15 cellular contexts compared by ENCODE assay signal in the genomic region with DNA sequence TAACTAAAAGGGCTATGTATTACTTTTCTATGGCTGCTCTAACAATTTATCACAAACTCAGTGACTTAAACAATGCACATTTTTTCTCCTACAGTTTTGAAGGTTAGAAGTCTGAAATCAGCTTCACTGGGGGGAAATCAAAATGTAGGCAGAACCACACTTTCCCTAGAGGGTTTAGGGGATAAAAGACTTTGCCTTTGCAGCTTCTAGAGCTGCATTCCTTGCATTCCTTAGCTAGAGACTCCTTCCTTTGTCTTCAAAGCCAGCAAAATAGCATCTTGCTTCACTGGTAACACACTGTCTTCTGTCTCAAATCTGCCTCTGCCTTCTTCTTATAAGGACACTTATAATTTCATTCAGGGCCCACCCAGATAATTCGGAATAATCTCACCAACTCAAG.
A peak's percentile ranks its signal among the peaks of the same experiment; 100 is the strongest.
DNase-seq lines count a peak whose midpoint lies in the region; ATAC-seq and TF ChIP-seq lines count a peak whose summit lies in the region.
"Had no signal": no experiment of that assay in that cellular context is flagged by ENCODE, and none has a peak within 500 bp of the region (broad histone marks: within the 10 kb centered on the region; RNA-seq: fewer than 3 reads in every experiment).

No MANE protein-coding gene starts in this region.

- no peak overlapping the region for H3K4me3 ChIP-seq in SK-N-SH (ENCODE audit: low read depth in 2 of 2, low read length in 1 of 2)
- no peak overlapping the region for H3K4me3 ChIP-seq in skeletal muscle satellite cell (ENCODE audit: low read length)

- no peaks in the 10 kb centered on the region for H3K79me2 ChIP-seq in SK-N-SH (ENCODE audit: insufficient read depth)

- H3K4me3 Mint-ChIP-seq in WTC11 = peak overlapping the region; percentile 6; the same call in 1 of the 2 replicates

- no peak for TF ChIP-seq RAD21 in SK-N-SH (IDR thresholded peaks at IDR 0.05; ENCODE audit: low read length)

- ATAC-seq in SK-N-SH treated with all-trans-retinoic acid at 6 μM for 48 hours (peak; percentile 81), WTC11 (peak; percentile 95), HG03280 (IDR thresholded peaks at IDR 0.05; ENCODE audit: unreplicated experiment) (no peak), HG02870 (IDR thresholded peaks at IDR 0.05; ENCODE audit: unreplicated experiment) (no peak)
- ATAC-seq: stimulated activated naive CD8-positive, alpha-beta T cell treated with anti-CD3 and anti-CD28 coated beads, Interleukin-15, Interleukin-2, amounts not matched to agents 100 U/mL and 50 U/mL, for 24 hours had no signal

- no peaks in the 10 kb centered on the region for H3K27me3 Mint-ChIP-seq in WTC11 (ENCODE audit: low read depth)

- H3K27me3 ChIP-seq in SK-N-SH (ENCODE audit: insufficient read depth) (no peaks in the 10 kb centered on the region), skeletal muscle satellite cell (ENCODE audit: control insufficient read depth, insufficient read depth, low read length) (no peaks in the 10 kb centered on the region)
- H3K27me3 ChIP-seq: neutrophil had no signal

- CTCF ChIA-PET in SK-N-SH (lab: Yijun Ruan, JAX) = interaction anchor here (0.7 to 0.8 kb wide), 2 partner anchors 228 to 253 kb away, joined by 3 read pairs; no protein-coding TSS in a partner anchor
- CTCF ChIA-PET in WTC11 (lab: Charles Lee) = interaction anchor here (0.8 to 2.1 kb wide), 3 partner anchors 73 to 253 kb away, joined by 3 to 4 read pairs (median 4); no protein-coding TSS in a partner anchor

- TF ChIP-seq CTCF in SK-N-SH (IDR thresholded peaks at IDR 0.05) = no peak
- TF ChIP-seq CTCF in WTC11 (IDR thresholded peaks at IDR 0.05) = no peak

- no peak for DNase-seq in SK-N-SH
- DNase-seq in WTC11 (ENCODE audit: low spot score) = no peak
- DNase-seq in iPS DF 19.7 (ENCODE audit: low read depth, low spot score) = peak; percentile 65
- DNase-seq in activated CD4-positive, alpha-beta T cell treated with anti-CD3 and anti-CD28 coated beads for 4 hours = no peak
- DNase-seq: 8988T; DMS153; NCI-H1092 treated with DMSO at 0.1 percent for 48 hours; stimulated activated CD4-positive, alpha-beta T cell treated with anti-CD3 and anti-CD28 coated beads, Interleukin-1b, Interleukin-23, amount 100 ng/mL, for 48 hours; stimulated activated naive CD8-positive, alpha-beta T cell treated with anti-CD3 and anti-CD28 coated beads, Interleukin-15, Interleukin-2, amounts not matched to agents 100 U/mL and 50 U/mL, for 24 hours; T-helper 2 cell had no signal

- H3K9me2 ChIP-seq in SK-N-SH = no peaks in the 10 kb centered on the region

- H3F3A ChIP-seq in SK-N-SH (replicated peaks; ENCODE audit: insufficient read depth) = no peaks in the 10 kb centered on the region

- H4K20me1 ChIP-seq in SK-N-SH (ENCODE audit: insufficient read depth) = no peaks in the 10 kb centered on the region

- no peak overlapping the region for H3K4me2 ChIP-seq in SK-N-SH
- no peak overlapping the region for H3K4me2 ChIP-seq in skeletal muscle satellite cell (ENCODE audit: low read length)

- no peak overlapping the region for H3K27ac ChIP-seq in SK-N-SH (ENCODE audit: low read depth in 2 of 2, low read length in 1 of 2)
- H3K27ac ChIP-seq: neutrophil had no signal

- no peak overlapping the region for H2AFZ ChIP-seq in SK-N-SH (ENCODE audit: low read depth)

- no peaks in the 10 kb centered on the region for H3K36me3 ChIP-seq in SK-N-SH (replicated peaks in 1 of 2; ENCODE audit: control insufficient read depth in 1 of 2, insufficient read depth in 2 of 2, low read length in 1 of 2)
- no peaks in the 10 kb centered on the region for H3K36me3 ChIP-seq in skeletal muscle satellite cell (ENCODE audit: insufficient read depth, low read length)
- H3K36me3 ChIP-seq: neutrophil had no signal

- no peak overlapping the region for H3K9ac ChIP-seq in SK-N-SH
- H3K9ac ChIP-seq in skeletal muscle satellite cell (ENCODE audit: low read depth, low read length) = peak overlapping the region; percentile 7

- peaks cover under 1% of the 10 kb centered on the region; the same call in 1 of the 2 replicates for H3K9me3 Mint-ChIP-seq in WTC11

- POLR2A ChIA-PET in SK-N-SH (lab: Yijun Ruan, JAX) = no interaction called here
- POLR2A ChIA-PET in WTC11 (lab: Charles Lee) = interaction anchor here (0.6 kb wide), 1 partner anchor 11 kb away, joined by 3 read pairs; no protein-coding TSS in a partner anchor

- WGBS in SK-N-SH (ENCODE audit: low lambda C conversion rate) = 32% methylated on average over 1 of the region's 1 CpG

- peaks cover 34% of the 10 kb centered on the region for H3K4me1 Mint-ChIP-seq in WTC11

- H3K9me3 ChIP-seq in SK-N-SH (no peaks in the 10 kb centered on the region), skeletal muscle satellite cell (replicated peaks; ENCODE audit: low read length) (no peaks in the 10 kb centered on the region)
- H3K9me3 ChIP-seq: neutrophil had no signal

- no peaks in the 10 kb centered on the region for H3K4me1 ChIP-seq in SK-N-SH (ENCODE audit: control insufficient read depth in 1 of 2, insufficient read depth in 2 of 2, low read depth in 1 of 2, low read length in 1 of 2)
- peaks cover 8% of the 10 kb centered on the region for H3K4me1 ChIP-seq in skeletal muscle satellite cell (ENCODE audit: control insufficient read depth, insufficient read depth, low read length)

- H3K36me3 Mint-ChIP-seq in WTC11 = peaks cover under 1% of the 10 kb centered on the region

- TF ChIP-seq EP300 in SK-N-SH (IDR thresholded peaks at IDR 0.05; ENCODE audit: borderline replicate concordance in 1 of 2, low read depth in 1 of 2, low read length in 1 of 2) = no peak

- peak overlapping the region; percentile 92 for H3K27ac Mint-ChIP-seq in WTC11

TF ChIP-seq in SK-N-SH treated with all-trans-retinoic acid at 6 μM for 48 hours, 23 proteins besides CTCF, POLR2A, EP300 and RAD21 (continues in another document):
- no peak for TF ChIP-seq ZNF565 (CRISPR knock-in tag; conservative IDR thresholded peaks at IDR 0.05; ENCODE audit: low read depth)
- no peak for TF ChIP-seq OSR1 (CRISPR knock-in tag; IDR thresholded peaks at IDR 0.05)
- no peak for TF ChIP-seq SNAI2 (CRISPR knock-in tag; IDR thresholded peaks at IDR 0.05)
- no peak for TF ChIP-seq ZFP30 (CRISPR knock-in tag; IDR thresholded peaks at IDR 0.05)
- TF ChIP-seq TOX (CRISPR knock-in tag; IDR thresholded peaks at IDR 0.05; ENCODE audit: borderline replicate concordance) = no peak
- TF ChIP-seq, protein P1, sequence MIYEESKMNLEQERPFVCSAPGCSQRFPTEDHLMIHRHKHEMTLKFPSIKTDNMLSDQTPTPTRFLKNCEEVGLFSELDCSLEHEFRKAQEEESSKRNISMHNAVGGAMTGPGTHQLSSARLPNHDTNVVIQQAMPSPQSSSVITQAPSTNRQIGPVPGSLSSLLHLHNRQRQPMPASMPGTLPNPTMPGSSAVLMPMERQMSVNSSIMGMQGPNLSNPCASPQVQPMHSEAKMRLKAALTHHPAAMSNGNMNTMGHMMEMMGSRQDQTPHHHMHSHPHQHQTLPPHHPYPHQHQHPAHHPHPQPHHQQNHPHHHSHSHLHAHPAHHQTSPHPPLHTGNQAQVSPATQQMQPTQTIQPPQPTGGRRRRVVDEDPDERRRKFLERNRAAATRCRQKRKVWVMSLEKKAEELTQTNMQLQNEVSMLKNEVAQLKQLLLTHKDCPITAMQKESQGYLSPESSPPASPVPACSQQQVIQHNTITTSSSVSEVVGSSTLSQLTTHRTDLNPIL (CRISPR knock-in tag; IDR thresholded peaks at IDR 0.05; ENCODE audit: low read depth) = no peak
- TF ChIP-seq ZFP3 (CRISPR knock-in tag; IDR thresholded peaks at IDR 0.05) = no peak

TF ChIP-seq in SK-N-SH, 30 proteins besides CTCF, POLR2A, EP300 and RAD21:
- TF ChIP-seq RXRA (IDR thresholded peaks at IDR 0.05; ENCODE audit: borderline replicate concordance, low read depth) (no peak), GABPA (IDR thresholded peaks at IDR 0.05; ENCODE audit: low read depth) (no peak), FOXJ3 (CRISPR knock-in tag; IDR thresholded peaks at IDR 0.05) (no peak), TAF1 (IDR thresholded peaks at IDR 0.05; ENCODE audit: borderline replicate concordance, low read depth, low read length) (no peak), FOSL2 (IDR thresholded peaks at IDR 0.05; ENCODE audit: borderline replicate concordance, low read depth) (no peak)
- TF ChIP-seq, protein P2, sequence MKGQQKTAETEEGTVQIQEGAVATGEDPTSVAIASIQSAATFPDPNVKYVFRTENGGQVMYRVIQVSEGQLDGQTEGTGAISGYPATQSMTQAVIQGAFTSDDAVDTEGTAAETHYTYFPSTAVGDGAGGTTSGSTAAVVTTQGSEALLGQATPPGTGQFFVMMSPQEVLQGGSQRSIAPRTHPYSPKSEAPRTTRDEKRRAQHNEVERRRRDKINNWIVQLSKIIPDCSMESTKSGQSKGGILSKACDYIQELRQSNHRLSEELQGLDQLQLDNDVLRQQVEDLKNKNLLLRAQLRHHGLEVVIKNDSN (IDR thresholded peaks at IDR 0.05; ENCODE audit: borderline replicate concordance, low read depth) = no peak

TF ChIP-seq in WTC11, 78 proteins besides CTCF, POLR2A, EP300 and RAD21 (continues in another document):
- TF ChIP-seq RELA (CRISPR knock-in tag; IDR thresholded peaks at IDR 0.05; ENCODE audit: borderline replicate concordance) (no peak), SP1 (CRISPR knock-in tag; conservative IDR thresholded peaks at IDR 0.05) (no peak), ETV6 (CRISPR knock-in tag; IDR thresholded peaks at IDR 0.05) (no peak), GRHL2 (CRISPR knock-in tag; IDR thresholded peaks at IDR 0.05; ENCODE audit: insufficient replicate concordance, severe bottlenecking) (no peak), ZNF121 (CRISPR knock-in tag; IDR thresholded peaks at IDR 0.05) (no peak), TEAD4 (CRISPR knock-in tag; IDR thresholded peaks at IDR 0.05) (0 out of 2 replicates have a peak, but pooled peaks have one; percentile 74), ZBTB21 (CRISPR knock-in tag; IDR thresholded peaks at IDR 0.05; ENCODE audit: borderline replicate concordance) (no peak)
- TF ChIP-seq, protein P2 (CRISPR knock-in tag; IDR thresholded peaks at IDR 0.05) = no peak

Comparison
In these comparisons a context has a peak if more than half of its experiments do, and no peak if none do; other contexts are left out.
1. ATAC-seq: peak in SK-N-SH treated with all-trans-retinoic acid at 6 μM for 48 hours (single experiment) and WTC11 (single experiment); none in HG03280 (single experiment) and HG02870 (single experiment).